29 cellular contexts compared by ENCODE assay signal in genomic region chrX:7076245-7076661, GRCh38.
A peak's percentile ranks its signal among the peaks of the same experiment; 100 is the strongest.
DNase-seq lines count a peak whose midpoint lies in the region; ATAC-seq, FAIRE-seq and TF ChIP-seq lines count a peak whose summit lies in the region.
"Had no signal": no experiment of that assay in that cellular context is flagged by ENCODE, and none has a peak within 500 bp of the region (broad histone marks: within the 10 kb centered on the region; RNA-seq: fewer than 3 reads in every experiment).

No MANE protein-coding gene starts in this region.

- TF ChIP-seq EP300 in HepG2 (IDR thresholded peaks at IDR 0.05; ENCODE audit: low read depth in 2 of 2, low read length in 2 of 2): no peak
- no peak for TF ChIP-seq EP300 in HepG2 (CRISPR knock-in tag; IDR thresholded peaks at IDR 0.05; ENCODE audit: borderline replicate concordance)

- DNase-seq in HepG2 (ENCODE audit: low spot score): no peak
- peak; percentile 14 for DNase-seq in astrocyte of the hippocampus (ENCODE audit: low read depth, low spot score)
- DNase-seq in NCI-H446 (lab: John Stamatoyannopoulos, UW): no peak
- no peak for DNase-seq in NCI-H526 treated with DMSO at 0.1 percent for 48 hours (lab: John Stamatoyannopoulos, UW)
- DNase-seq in ureter (ENCODE audit: low spot score): no peak
- DNase-seq in cortex of kidney (lab: John Stamatoyannopoulos, UW): no peak
- DNase-seq: activated CD4-positive, alpha-beta T cell treated with anti-CD3 and anti-CD28 coated beads for 36 hours; activated CD8-positive, alpha-beta T cell treated with anti-CD3 and anti-CD28 coated beads for 36 hours; activated naive CD4-positive, alpha-beta T cell treated with anti-CD3 and anti-CD28 coated beads, Interleukin-2, amount 50 U/mL, for 16 hours; brain microvascular endothelial cell; CD4-positive, CD25-positive, alpha-beta regulatory T cell; GM23248; hippocampal formation; Karpas-422; mesenchymal stem cell; NCI-H1436; NCI-H2081; NCI-H2227 treated with DMSO at 0.1 percent for 48 hours; NCI-H69; PC-9; stimulated activated CD4-positive, alpha-beta T cell treated with anti-CD3 and anti-CD28 coated beads, Interleukin-1b, Interleukin-23, amount 100 ng/mL, for 48 hours; stimulated activated naive CD8-positive, alpha-beta T cell treated with anti-CD3 and anti-CD28 coated beads, Interleukin-15, Interleukin-2, amounts not matched to agents 100 U/mL and 50 U/mL, for 24 hours; T-helper 17 cell; testis had no signal

- no peak overlapping the region for H3K4me2 ChIP-seq in HepG2 (ENCODE audit: low read depth, low read length)
- H3K4me2 ChIP-seq: PC-9 had no signal

- H3K36me3 ChIP-seq in liver (ENCODE audit: control insufficient read depth in 4 of 4, insufficient read depth in 3 of 4, low read depth in 1 of 4, low read length in 3 of 4) (peaks cover 0 to 2% (median 0%) of the 10 kb centered on the region in 4 donors), HepG2 (replicated peaks in 1 of 2; ENCODE audit: control insufficient read depth in 1 of 2, insufficient read depth in 2 of 2, low read length in 2 of 2) (no peaks in the 10 kb centered on the region; a peak in 1 of 5 replicates)
- H3K36me3 ChIP-seq: brain microvascular endothelial cell had no signal

- in situ Hi-C loops in HepG2 (cut with HindIII; ENCODE audit: extremely low pct_ligation_motif_present, low pct_unique_long_range_greater_than_20kb): no loop called here

- H3K79me2 ChIP-seq in HepG2 (ENCODE audit: insufficient read depth, low read length): no peaks in the 10 kb centered on the region

- H3K9me3 ChIP-seq in liver (ENCODE audit: control insufficient read depth in 4 of 4, low read length in 3 of 4) (no peaks in the 10 kb centered on the region), HepG2 (ENCODE audit: low read length) (no peaks in the 10 kb centered on the region)
- H3K9me3 ChIP-seq: gastroesophageal sphincter, testis had no signal

- TF ChIP-seq CTCF in liver (IDR thresholded peaks at IDR 0.05; ENCODE audit: low read depth, low read length, missing input control) (no peak), HepG2 (CRISPR knock-in tag; IDR thresholded peaks at IDR 0.05) (no peak)

- CTCF ChIA-PET in HepG2 (lab: Yijun Ruan, JAX; ENCODE audit: low intra/inter-chr PET ratio, low total read pairs): no interaction called here

- H3K4me3 ChIP-seq in liver (ENCODE audit: low read depth in 1 of 3, low read length in 3 of 3) (no peak overlapping the region), HepG2 (replicated peaks in 1 of 3; ENCODE audit: insufficient read depth in 1 of 3, low read depth in 2 of 3, low read length in 3 of 3) (no peak overlapping the region)
- H3K4me3 ChIP-seq: gastroesophageal sphincter, GM23248, PC-9, testis had no signal

- FAIRE-seq in HepG2 (lab: Jason Lieb, UNC): no peak
- FAIRE-seq: urothelium cell line had no signal

- H3K4me1 ChIP-seq in liver (ENCODE audit: control insufficient read depth in 4 of 4, insufficient read depth in 4 of 4, low read length in 3 of 4): peaks cover 2 to 37% (median 29%) of the 10 kb centered on the region in 4 donors
- no peaks in the 10 kb centered on the region for H3K4me1 ChIP-seq in HepG2 (ENCODE audit: insufficient read depth, low read length)
- H3K4me1 ChIP-seq: gastroesophageal sphincter, testis had no signal

- POLR2A ChIA-PET in HepG2 (lab: Yijun Ruan, JAX): no interaction called here

- no TSS peak for BruUV-seq in HepG2 (replicated peaks; lab: Mats Ljungman, UMichigan)

- ATAC-seq in HepG2 (no peak), HG03066 (IDR thresholded peaks at IDR 0.05; ENCODE audit: low read depth, unreplicated experiment) (peak; percentile 56)
- ATAC-seq: activated CD4-positive, alpha-beta T cell treated with anti-CD3 and anti-CD28 coated beads for 36 hours; activated CD8-positive, alpha-beta T cell treated with anti-CD3 and anti-CD28 coated beads for 36 hours; gastroesophageal sphincter; stimulated activated naive CD8-positive, alpha-beta T cell treated with anti-CD3 and anti-CD28 coated beads, Interleukin-15, Interleukin-2, amounts not matched to agents 100 U/mL and 50 U/mL, for 24 hours; T-helper 17 cell had no signal

- H2AFZ ChIP-seq in HepG2 (ENCODE audit: low read length): no peak overlapping the region
- H2AFZ ChIP-seq: GM23248, PC-9 had no signal

- TF ChIP-seq RAD21 in liver (IDR thresholded peaks at IDR 0.05) (no peak), HepG2 (CRISPR knock-in tag; IDR thresholded peaks at IDR 0.05) (no peak)

- H3K27ac ChIP-seq in liver (ENCODE audit: low read depth in 1 of 2, low read length in 2 of 2) (no peak overlapping the region), HepG2 (ENCODE audit: extremely low read length, insufficient read depth, low read length) (no peak overlapping the region)
- H3K27ac ChIP-seq: brain microvascular endothelial cell, gastroesophageal sphincter, GM23248, HL-60, PC-9, testis had no signal

- H3K27me3 ChIP-seq in liver (ENCODE audit: control insufficient read depth in 4 of 4, insufficient read depth in 4 of 4, low read length in 3 of 4): no peaks in the 10 kb centered on the region
- H3K27me3 ChIP-seq in HepG2 (ENCODE audit: control insufficient read depth in 1 of 2, insufficient read depth in 2 of 2, low read length in 2 of 2): no peaks in the 10 kb centered on the region
- H3K27me3 ChIP-seq: brain microvascular endothelial cell, gastroesophageal sphincter, testis had no signal

- H3K9ac ChIP-seq in liver (ENCODE audit: low read depth in 1 of 2, low read length in 2 of 2): no peak overlapping the region
- H3K9ac ChIP-seq in HepG2 (ENCODE audit: insufficient read depth, low read depth, low read length): no peak overlapping the region
- H3K9ac ChIP-seq: GM23248 had no signal

- no peak for TF ChIP-seq POLR2A in HepG2 (IDR thresholded peaks at IDR 0.05; ENCODE audit: insufficient read depth in 1 of 2, low read depth in 2 of 2, low read length in 2 of 2)

- WGBS in liver: 45% methylated on average over 12 of the region's 12 CpGs
- no CpG with 5 or more reads among the region's 12 CpGs for WGBS in HepG2 (ENCODE audit: low lambda C conversion rate)

- H4K20me1 ChIP-seq in HepG2 (ENCODE audit: insufficient read depth, low read length): no peaks in the 10 kb centered on the region

- intact Hi-C loops in HepG2 (cut with micrococcal nuclease; ENCODE audit: unreplicated experiment): no loop called here

TF ChIP-seq in liver, 16 proteins besides CTCF, POLR2A, EP300 and RAD21 (continues in another document):
- no peak for TF ChIP-seq GABPA (IDR thresholded peaks at IDR 0.05 in 1 of 2, conservative IDR thresholded peaks at IDR 0.05 in 1 of 2)
- TF ChIP-seq FOXA2 (IDR thresholded peaks at IDR 0.05): no peak
- no peak for TF ChIP-seq FOXA1 (IDR thresholded peaks at IDR 0.05)
- TF ChIP-seq HNF4G (IDR thresholded peaks at IDR 0.05): no peak
- peak; percentile 29 for TF ChIP-seq YY1 (IDR thresholded peaks at IDR 0.05)
- TF ChIP-seq NR2F2 (IDR thresholded peaks at IDR 0.05): no peak

TF ChIP-seq in HepG2, 621 proteins besides CTCF, POLR2A, EP300 and RAD21:
- TF ChIP-seq, protein P1, sequence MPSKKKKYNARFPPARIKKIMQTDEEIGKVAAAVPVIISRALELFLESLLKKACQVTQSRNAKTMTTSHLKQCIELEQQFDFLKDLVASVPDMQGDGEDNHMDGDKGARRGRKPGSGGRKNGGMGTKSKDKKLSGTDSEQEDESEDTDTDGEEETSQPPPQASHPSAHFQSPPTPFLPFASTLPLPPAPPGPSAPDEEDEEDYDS (CRISPR knock-in tag; IDR thresholded peaks at IDR 0.05): no peak
- TF ChIP-seq, protein P2, sequence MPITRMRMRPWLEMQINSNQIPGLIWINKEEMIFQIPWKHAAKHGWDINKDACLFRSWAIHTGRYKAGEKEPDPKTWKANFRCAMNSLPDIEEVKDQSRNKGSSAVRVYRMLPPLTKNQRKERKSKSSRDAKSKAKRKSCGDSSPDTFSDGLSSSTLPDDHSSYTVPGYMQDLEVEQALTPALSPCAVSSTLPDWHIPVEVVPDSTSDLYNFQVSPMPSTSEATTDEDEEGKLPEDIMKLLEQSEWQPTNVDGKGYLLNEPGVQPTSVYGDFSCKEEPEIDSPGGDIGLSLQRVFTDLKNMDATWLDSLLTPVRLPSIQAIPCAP (CRISPR knock-in tag; IDR thresholded peaks at IDR 0.05; ENCODE audit: low read depth): no peak
- TF ChIP-seq REXO4 (CRISPR knock-in tag; IDR thresholded peaks at IDR 0.05; ENCODE audit: borderline replicate concordance): no peak
- TF ChIP-seq MBNL3 (CRISPR knock-in tag; conservative IDR thresholded peaks at IDR 0.05): no peak
- TF ChIP-seq, protein P3, sequence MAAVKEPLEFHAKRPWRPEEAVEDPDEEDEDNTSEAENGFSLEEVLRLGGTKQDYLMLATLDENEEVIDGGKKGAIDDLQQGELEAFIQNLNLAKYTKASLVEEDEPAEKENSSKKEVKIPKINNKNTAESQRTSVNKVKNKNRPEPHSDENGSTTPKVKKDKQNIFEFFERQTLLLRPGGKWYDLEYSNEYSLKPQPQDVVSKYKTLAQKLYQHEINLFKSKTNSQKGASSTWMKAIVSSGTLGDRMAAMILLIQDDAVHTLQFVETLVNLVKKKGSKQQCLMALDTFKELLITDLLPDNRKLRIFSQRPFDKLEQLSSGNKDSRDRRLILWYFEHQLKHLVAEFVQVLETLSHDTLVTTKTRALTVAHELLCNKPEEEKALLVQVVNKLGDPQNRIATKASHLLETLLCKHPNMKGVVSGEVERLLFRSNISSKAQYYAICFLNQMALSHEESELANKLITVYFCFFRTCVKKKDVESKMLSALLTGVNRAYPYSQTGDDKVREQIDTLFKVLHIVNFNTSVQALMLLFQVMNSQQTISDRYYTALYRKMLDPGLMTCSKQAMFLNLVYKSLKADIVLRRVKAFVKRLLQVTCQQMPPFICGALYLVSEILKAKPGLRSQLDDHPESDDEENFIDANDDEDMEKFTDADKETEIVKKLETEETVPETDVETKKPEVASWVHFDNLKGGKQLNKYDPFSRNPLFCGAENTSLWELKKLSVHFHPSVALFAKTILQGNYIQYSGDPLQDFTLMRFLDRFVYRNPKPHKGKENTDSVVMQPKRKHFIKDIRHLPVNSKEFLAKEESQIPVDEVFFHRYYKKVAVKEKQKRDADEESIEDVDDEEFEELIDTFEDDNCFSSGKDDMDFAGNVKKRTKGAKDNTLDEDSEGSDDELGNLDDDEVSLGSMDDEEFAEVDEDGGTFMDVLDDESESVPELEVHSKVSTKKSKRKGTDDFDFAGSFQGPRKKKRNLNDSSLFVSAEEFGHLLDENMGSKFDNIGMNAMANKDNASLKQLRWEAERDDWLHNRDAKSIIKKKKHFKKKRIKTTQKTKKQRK (IDR thresholded peaks at IDR 0.05; ENCODE audit: low read length): no peak
- no peak for TF ChIP-seq HNRNPK (IDR thresholded peaks at IDR 0.05; ENCODE audit: low read depth, low read length, poor library complexity, severe bottlenecking)
- TF ChIP-seq TRIM24 (CRISPR knock-in tag; IDR thresholded peaks at IDR 0.05): no peak
